8 cellular contexts compared by ENCODE assay signal in genomic region chr9:36135791-36136276, GRCh38. TPM values are rescaled to one million over a fixed set of nuclear protein-coding genes. Genes with fewer than 3 reads are reported as not detected.
A peak's percentile ranks its signal among the peaks of the same experiment; 100 is the strongest.
DNase-seq lines count a peak whose midpoint lies in the region; ATAC-seq and TF ChIP-seq lines count a peak whose summit lies in the region.

No MANE protein-coding gene starts in this region.

- POLR2A ChIA-PET in HEK293 (lab: Yijun Ruan, JAX), result interaction anchor here (1.0 to 2.2 kb wide), 6 partner anchors 12 to 56 kb away, joined by 4 to 18 read pairs (median 8); partner anchors contain the start of gene CLTA

- no peak overlapping the region for H3K27ac Mint-ChIP-seq in activated T-helper 1 cell treated with anti-CD3 and anti-CD28 coated beads, Interleukin-12 subunit alpha, Interleukin-12 subunit beta, Interleukin-2, Interleukin-4 antibody, amounts not matched to agents 30 ng/mL and 10 ng/mL and 1 ng/mL, durations not matched to agents 14 hours and 24 hours and 36 hours
- H3K27ac Mint-ChIP-seq in stimulated activated effector memory CD8-positive, alpha-beta T cell treated with anti-CD3 and anti-CD28 coated beads, Interleukin-12 subunit alpha, Interleukin-12 subunit beta, amount 100 ng/mL, for 72 hours, result no peak overlapping the region

- H3K27ac ChIP-seq in HEK293 (ENCODE audit: extremely low read depth, low read depth, low read length), result peak overlapping the region; percentile 56; the same call in 1 of the 2 replicates
- H3K27ac ChIP-seq in thyroid gland, result peak overlapping the region in 1 of 3 donors; percentile 56

- H3K4me1 ChIP-seq in HEK293 (ENCODE audit: control insufficient read depth, insufficient read depth, low read length) (no peaks in the 10 kb centered on the region), thyroid gland (peaks cover 15 to 27% of the 10 kb centered on the region in 2 donors)

- H3K9me3 ChIP-seq in HEK293 (ENCODE audit: control insufficient read depth, insufficient read depth, low read depth, low read length) (no peaks in the 10 kb centered on the region), iPS-18c (ENCODE audit: control insufficient read depth, insufficient read depth, low read length) (no peaks in the 10 kb centered on the region), thyroid gland (no peaks in the 10 kb centered on the region)

- H3K4me1 Mint-ChIP-seq in activated T-helper 1 cell treated with anti-CD3 and anti-CD28 coated beads, Interleukin-12 subunit alpha, Interleukin-12 subunit beta, Interleukin-2, Interleukin-4 antibody, amounts not matched to agents 30 ng/mL and 10 ng/mL and 1 ng/mL, durations not matched to agents 14 hours and 24 hours and 36 hours (ENCODE audit: low read depth), result peaks cover 45% of the 10 kb centered on the region
- peaks cover 46% of the 10 kb centered on the region for H3K4me1 Mint-ChIP-seq in stimulated activated effector memory CD8-positive, alpha-beta T cell treated with anti-CD3 and anti-CD28 coated beads, Interleukin-12 subunit alpha, Interleukin-12 subunit beta, amount 100 ng/mL, for 72 hours

- no peaks in the 10 kb centered on the region for H3K27me3 ChIP-seq in thyroid gland

- no peaks in the 10 kb centered on the region for H3K9me3 Mint-ChIP-seq in activated T-helper 1 cell treated with anti-CD3 and anti-CD28 coated beads, Interleukin-12 subunit alpha, Interleukin-12 subunit beta, Interleukin-2, Interleukin-4 antibody, amounts not matched to agents 30 ng/mL and 10 ng/mL and 1 ng/mL, durations not matched to agents 14 hours and 24 hours and 36 hours
- no peaks in the 10 kb centered on the region for H3K9me3 Mint-ChIP-seq in stimulated activated effector memory CD8-positive, alpha-beta T cell treated with anti-CD3 and anti-CD28 coated beads, Interleukin-12 subunit alpha, Interleukin-12 subunit beta, amount 100 ng/mL, for 72 hours

- no peak for DNase-seq in activated T-helper 1 cell treated with anti-CD3 and anti-CD28 coated beads, Interleukin-12 subunit alpha, Interleukin-12 subunit beta, Interleukin-2, Interleukin-4 antibody, amounts not matched to agents 30 ng/mL and 10 ng/mL and 1 ng/mL, durations not matched to agents 14 hours and 24 hours and 36 hours (ENCODE audit: low spot score)
- no peak for DNase-seq in stimulated activated effector memory CD8-positive, alpha-beta T cell treated with anti-CD3 and anti-CD28 coated beads, Interleukin-12 subunit alpha, Interleukin-12 subunit beta, amount 100 ng/mL, for 72 hours (ENCODE audit: low spot score in 2 of 2)
- no peak for DNase-seq in thyroid gland
- no peak for DNase-seq in AML-193 (lab: John Stamatoyannopoulos, UW)

- CTCF ChIA-PET in HEK293 (lab: Yijun Ruan, JAX), result interaction anchor here (0.8 to 7.0 kb wide), 6 partner anchors 14 to 142 kb away, joined by 3 to 55 read pairs (median 4); no protein-coding TSS in a partner anchor

- peak overlapping the region; percentile 86 for H3K4me3 Mint-ChIP-seq in activated T-helper 1 cell treated with anti-CD3 and anti-CD28 coated beads, Interleukin-12 subunit alpha, Interleukin-12 subunit beta, Interleukin-2, Interleukin-4 antibody, amounts not matched to agents 30 ng/mL and 10 ng/mL and 1 ng/mL, durations not matched to agents 14 hours and 24 hours and 36 hours
- peak overlapping the region; percentile 97 for H3K4me3 Mint-ChIP-seq in stimulated activated effector memory CD8-positive, alpha-beta T cell treated with anti-CD3 and anti-CD28 coated beads, Interleukin-12 subunit alpha, Interleukin-12 subunit beta, amount 100 ng/mL, for 72 hours

- no peaks in the 10 kb centered on the region for H3K36me3 ChIP-seq in HEK293 (ENCODE audit: control insufficient read depth in 2 of 2, insufficient read depth in 1 of 2, low read length in 2 of 2)
- H3K36me3 ChIP-seq in thyroid gland, result no peaks in the 10 kb centered on the region

- WGBS in thyroid gland, 2 donors, result 13 to 17% methylated on average over 13 to 18 of the region's 18 CpGs

- H3K4me3 ChIP-seq in HEK293 (ENCODE audit: low read depth, low read length), result peak overlapping the region; percentile 62
- H3K4me3 ChIP-seq in iPS-18c (ENCODE audit: insufficient read depth, low read depth, low read length), result peak overlapping the region; percentile 76
- peak overlapping the region in 1 of 3 donors; percentile 85 for H3K4me3 ChIP-seq in thyroid gland (replicated peaks in 1 of 3)

- peaks cover 4% of the 10 kb centered on the region for H3K36me3 Mint-ChIP-seq in activated T-helper 1 cell treated with anti-CD3 and anti-CD28 coated beads, Interleukin-12 subunit alpha, Interleukin-12 subunit beta, Interleukin-2, Interleukin-4 antibody, amounts not matched to agents 30 ng/mL and 10 ng/mL and 1 ng/mL, durations not matched to agents 14 hours and 24 hours and 36 hours (ENCODE audit: low read depth)
- peaks cover 7% of the 10 kb centered on the region for H3K36me3 Mint-ChIP-seq in stimulated activated effector memory CD8-positive, alpha-beta T cell treated with anti-CD3 and anti-CD28 coated beads, Interleukin-12 subunit alpha, Interleukin-12 subunit beta, amount 100 ng/mL, for 72 hours

- ATAC-seq in stimulated activated effector memory CD8-positive, alpha-beta T cell treated with anti-CD3 and anti-CD28 coated beads, Interleukin-12 subunit alpha, Interleukin-12 subunit beta, amount 100 ng/mL, for 72 hours, result no peak
- ATAC-seq in GM21367 (IDR thresholded peaks at IDR 0.05; ENCODE audit: unreplicated experiment) (no peak), HG02623 (IDR thresholded peaks at IDR 0.05; ENCODE audit: unreplicated experiment) (no peak)

- TF ChIP-seq POLR2A in thyroid gland (IDR thresholded peaks at IDR 0.05), result no peak

- intact Hi-C loops in activated T-helper 1 cell treated with anti-CD3 and anti-CD28 coated beads, Interleukin-12 subunit alpha, Interleukin-12 subunit beta, Interleukin-2, Interleukin-4 antibody, amounts not matched to agents 30 ng/mL and 10 ng/mL and 1 ng/mL, durations not matched to agents 14 hours and 24 hours and 36 hours (cut with micrococcal nuclease), result loop anchor here (1.0 to 10.0 kb wide), 5 partner anchors 8 to 321 kb away; partner anchors contain the start of genes CLTA, HINT2 and SPAG8
- intact Hi-C loops in thyroid gland (cut with DNase I), result no loop called here

- peaks cover 20% of the 10 kb centered on the region for H3K27me3 Mint-ChIP-seq in activated T-helper 1 cell treated with anti-CD3 and anti-CD28 coated beads, Interleukin-12 subunit alpha, Interleukin-12 subunit beta, Interleukin-2, Interleukin-4 antibody, amounts not matched to agents 30 ng/mL and 10 ng/mL and 1 ng/mL, durations not matched to agents 14 hours and 24 hours and 36 hours (ENCODE audit: insufficient read depth)

- no peak for TF ChIP-seq CTCF in HEK293 (tag by site-specific recombination; IDR thresholded peaks at IDR 0.05)
- no peak for TF ChIP-seq CTCF in thyroid gland (IDR thresholded peaks at IDR 0.05)

TF ChIP-seq in HEK293, 187 proteins besides CTCF, POLR2A, EP300 and RAD21 (continues in another document):
- peak; percentile 75 for TF ChIP-seq KLF1 (tag by site-specific recombination; IDR thresholded peaks at IDR 0.05)
- TF ChIP-seq ZNF266 (tag by site-specific recombination; IDR thresholded peaks at IDR 0.05; ENCODE audit: low read depth), result no peak
- TF ChIP-seq, protein P1, sequence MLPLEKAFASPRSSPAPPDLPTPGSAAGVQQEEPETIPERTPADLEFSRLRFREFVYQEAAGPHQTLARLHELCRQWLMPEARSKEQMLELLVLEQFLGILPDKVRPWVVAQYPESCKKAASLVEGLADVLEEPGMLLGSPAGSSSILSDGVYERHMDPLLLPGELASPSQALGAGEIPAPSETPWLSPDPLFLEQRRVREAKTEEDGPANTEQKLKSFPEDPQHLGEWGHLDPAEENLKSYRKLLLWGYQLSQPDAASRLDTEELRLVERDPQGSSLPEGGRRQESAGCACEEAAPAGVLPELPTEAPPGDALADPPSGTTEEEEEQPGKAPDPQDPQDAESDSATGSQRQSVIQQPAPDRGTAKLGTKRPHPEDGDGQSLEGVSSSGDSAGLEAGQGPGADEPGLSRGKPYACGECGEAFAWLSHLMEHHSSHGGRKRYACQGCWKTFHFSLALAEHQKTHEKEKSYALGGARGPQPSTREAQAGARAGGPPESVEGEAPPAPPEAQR (tag by site-specific recombination; IDR thresholded peaks at IDR 0.05), result no peak
- TF ChIP-seq ZBTB20 (tag by site-specific recombination; IDR thresholded peaks at IDR 0.05), result peak; percentile 41; the same call in 1 of the 2 replicates
- TF ChIP-seq ZNF600 (tag by site-specific recombination; IDR thresholded peaks at IDR 0.05), result peak; percentile 72
- TF ChIP-seq KLF9 (tag by site-specific recombination; IDR thresholded peaks at IDR 0.05; ENCODE audit: low read depth), result peak; percentile 52
- TF ChIP-seq, protein P2, sequence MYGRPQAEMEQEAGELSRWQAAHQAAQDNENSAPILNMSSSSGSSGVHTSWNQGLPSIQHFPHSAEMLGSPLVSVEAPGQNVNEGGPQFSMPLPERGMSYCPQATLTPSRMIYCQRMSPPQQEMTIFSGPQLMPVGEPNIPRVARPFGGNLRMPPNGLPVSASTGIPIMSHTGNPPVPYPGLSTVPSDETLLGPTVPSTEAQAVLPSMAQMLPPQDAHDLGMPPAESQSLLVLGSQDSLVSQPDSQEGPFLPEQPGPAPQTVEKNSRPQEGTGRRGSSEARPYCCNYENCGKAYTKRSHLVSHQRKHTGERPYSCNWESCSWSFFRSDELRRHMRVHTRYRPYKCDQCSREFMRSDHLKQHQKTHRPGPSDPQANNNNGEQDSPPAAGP (tag by site-specific recombination; IDR thresholded peaks at IDR 0.05), result peak; percentile 53; the same call in 1 of the 2 replicates
- peak; percentile 56 for TF ChIP-seq SP2 (tag by site-specific recombination; IDR thresholded peaks at IDR 0.05)
- no peak for TF ChIP-seq ZNF785 (tag by site-specific recombination; IDR thresholded peaks at IDR 0.05)

RNA-seq across cellular contexts. Expression of gene GLIPR2, which starts 0.7 kb away (rescaled TPM):
- total RNA-seq in activated T-helper 1 cell treated with anti-CD3 and anti-CD28 coated beads, Interleukin-12 subunit alpha, Interleukin-12 subunit beta, Interleukin-2, Interleukin-4 antibody, amounts not matched to agents 30 ng/mL and 10 ng/mL and 1 ng/mL, durations not matched to agents 14 hours and 24 hours and 36 hours, result 26.3 and 27.5 TPM in 2 replicates
- total RNA-seq in thyroid gland, result 10 to 100 TPM; 15.6 to 25.1 (median 20.4) TPM

RNA-seq across cellular contexts. Expression of gene CCIN, which starts 33.4 kb away (rescaled TPM):
- not detected in 2 replicates for total RNA-seq in activated T-helper 1 cell treated with anti-CD3 and anti-CD28 coated beads, Interleukin-12 subunit alpha, Interleukin-12 subunit beta, Interleukin-2, Interleukin-4 antibody, amounts not matched to agents 30 ng/mL and 10 ng/mL and 1 ng/mL, durations not matched to agents 14 hours and 24 hours and 36 hours
- total RNA-seq in thyroid gland, result under 1 TPM in 1 of 4 donors, not detected in 3; 0.40 TPM

RNA-seq across cellular contexts. Expression of gene CLTA, which starts 54.9 kb away (rescaled TPM):
- 175 and 182 TPM in 2 replicates for total RNA-seq in activated T-helper 1 cell treated with anti-CD3 and anti-CD28 coated beads, Interleukin-12 subunit alpha, Interleukin-12 subunit beta, Interleukin-2, Interleukin-4 antibody, amounts not matched to agents 30 ng/mL and 10 ng/mL and 1 ng/mL, durations not matched to agents 14 hours and 24 hours and 36 hours
- total RNA-seq in thyroid gland, result 100 to 1,000 TPM; 215 to 373 (median 259) TPM
